Comparison of ENCODE assay signal across 8 cellular contexts in the genomic region with DNA sequence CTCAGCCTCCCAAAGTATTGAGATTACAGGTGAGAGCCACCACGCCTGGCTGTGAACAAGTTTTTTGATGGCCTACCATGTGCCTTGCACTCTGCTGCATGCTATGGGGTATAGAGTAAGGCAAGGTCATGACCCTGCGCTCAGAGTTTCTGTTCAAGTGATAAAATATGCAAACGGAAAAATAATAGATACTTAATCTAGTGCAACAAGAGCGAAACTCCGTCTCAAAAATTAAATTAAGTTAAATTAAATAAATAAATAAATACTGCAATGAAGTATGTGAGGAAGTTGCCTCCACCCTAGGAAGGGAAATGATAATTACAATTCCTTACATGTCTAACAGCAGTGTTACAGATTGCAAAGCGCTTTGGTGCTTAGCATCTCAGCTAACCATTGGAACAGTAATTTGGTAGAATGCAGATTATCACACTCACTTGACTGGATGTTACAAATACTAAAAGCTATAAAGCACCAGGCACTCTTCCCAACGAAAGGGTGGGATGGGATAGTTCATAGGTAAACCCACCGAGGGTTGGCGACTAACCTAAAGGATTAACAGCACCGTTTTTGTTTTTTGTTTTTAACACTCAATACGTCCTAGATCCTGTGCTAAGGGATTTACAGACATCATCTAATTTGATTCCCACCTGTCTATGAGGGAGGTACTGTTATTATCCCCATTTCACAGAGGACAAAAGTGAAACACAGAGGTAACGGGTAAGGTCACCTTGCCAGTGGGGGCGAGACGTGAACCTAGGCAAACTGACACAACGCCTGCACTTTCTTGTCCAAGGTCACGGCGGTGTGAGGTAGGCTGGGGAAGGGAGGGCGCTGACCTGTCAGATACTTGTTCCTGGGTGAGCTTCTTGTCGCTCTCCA. TPM values are rescaled to one million over a fixed set of nuclear protein-coding genes. Genes with fewer than 3 reads are reported as not detected.
DNase-seq lines count a peak whose midpoint lies in the region; ATAC-seq and TF ChIP-seq lines count a peak whose summit lies in the region.

No MANE protein-coding gene starts in this region.

- H3K36me3 ChIP-seq in adipocyte (ENCODE audit: control insufficient read depth, insufficient read depth, low read length, severe bottlenecking) (peaks cover 30% of the 10 kb centered on the region), thoracic aorta (peaks cover 16% of the 10 kb centered on the region)

- no peak for DNase-seq in T-helper 2 cell treated with Interferon-gamma antibody and Interleukin-4, amounts not matched to agents 5 μg/mL and 100 μg/mL, for 36 hours (ENCODE audit: low spot score)
- DNase-seq in T-helper 2 cell = no peak
- DNase-seq in adipocyte (ENCODE audit: low read depth) = no peak
- DNase-seq in thoracic aorta (ENCODE audit: low spot score) = no peak
- DNase-seq in NCI-H2227 treated with DMSO at 0.1 percent for 48 hours (lab: John Stamatoyannopoulos, UW) = no peak
- DNase-seq in cerebellum (ENCODE audit: low spot score) = no peak

- H3K27me3 Mint-ChIP-seq in T-helper 2 cell treated with Interferon-gamma antibody and Interleukin-4, amounts not matched to agents 5 μg/mL and 100 μg/mL, for 36 hours (ENCODE audit: low read depth) = no peaks in the 10 kb centered on the region

- ATAC-seq in thoracic aorta (ENCODE audit: insufficient number of reproducible peaks, low FRiP score, low read depth) (no peak), HG03159 (IDR thresholded peaks at IDR 0.05; ENCODE audit: unreplicated experiment) (no peak)

- peak overlapping the region; percentile 98 for H3K9ac ChIP-seq in adipocyte (ENCODE audit: low read length)

- H3K4me3 ChIP-seq in adipocyte (ENCODE audit: low read length) (peak overlapping the region; percentile 99), thoracic aorta (peak overlapping the region; percentile 74)

- H3K4me1 ChIP-seq in adipocyte (ENCODE audit: control insufficient read depth, insufficient read depth, low read length) (peaks cover 32% of the 10 kb centered on the region), thoracic aorta (ENCODE audit: control insufficient read depth in 1 of 2, low read depth in 2 of 2) (peaks cover 13 to 22% of the 10 kb centered on the region in 2 donors)

- H3K36me3 Mint-ChIP-seq in T-helper 2 cell treated with Interferon-gamma antibody and Interleukin-4, amounts not matched to agents 5 μg/mL and 100 μg/mL, for 36 hours (ENCODE audit: low read depth) = peaks cover 24% of the 10 kb centered on the region

- no peak for TF ChIP-seq CTCF in thoracic aorta (IDR thresholded peaks at IDR 0.05)

- peaks cover 21% of the 10 kb centered on the region for H3K4me1 Mint-ChIP-seq in T-helper 2 cell treated with Interferon-gamma antibody and Interleukin-4, amounts not matched to agents 5 μg/mL and 100 μg/mL, for 36 hours (ENCODE audit: low read depth)

- H3K4me3 Mint-ChIP-seq in T-helper 2 cell treated with Interferon-gamma antibody and Interleukin-4, amounts not matched to agents 5 μg/mL and 100 μg/mL, for 36 hours = peak overlapping the region; percentile 95

- H3K27ac ChIP-seq in layer of hippocampus (ENCODE audit: low read depth, low read length) = peak overlapping the region; percentile 40
- H3K27ac ChIP-seq in thoracic aorta = peak overlapping the region; percentile 46 to 68

- H3K9me3 ChIP-seq in adipocyte (ENCODE audit: control insufficient read depth, low read length) (no peaks in the 10 kb centered on the region), thoracic aorta (no peaks in the 10 kb centered on the region)

- no peaks in the 10 kb centered on the region for H3K27me3 ChIP-seq in adipocyte (replicated peaks; ENCODE audit: control insufficient read depth, insufficient read depth, low read length)
- no peaks in the 10 kb centered on the region for H3K27me3 ChIP-seq in layer of hippocampus (ENCODE audit: control insufficient read depth, insufficient read depth, low read length)
- no peaks in the 10 kb centered on the region for H3K27me3 ChIP-seq in thoracic aorta (replicated peaks; ENCODE audit: insufficient read depth)

- no peaks in the 10 kb centered on the region for H3K9me3 Mint-ChIP-seq in T-helper 2 cell treated with Interferon-gamma antibody and Interleukin-4, amounts not matched to agents 5 μg/mL and 100 μg/mL, for 36 hours

- H3K27ac Mint-ChIP-seq in T-helper 2 cell treated with Interferon-gamma antibody and Interleukin-4, amounts not matched to agents 5 μg/mL and 100 μg/mL, for 36 hours = peak overlapping the region; percentile 99

RNA-seq across cellular contexts. Expression of a gene that starts 0.8 kb away (rescaled TPM):
- 1 to 10 TPM; 1.3 to 9.9 TPM for total RNA-seq in thoracic aorta
- total RNA-seq in cerebellum = 12.1 TPM

RNA-seq across cellular contexts. Expression of a gene that starts 38.8 kb away (rescaled TPM):
- total RNA-seq in thoracic aorta (10 to 100 TPM; 37.0 to 50.2 TPM), cerebellum (22.9 TPM)
